In genomic region chr1:43590389-43590788, GRCh38 we compare ENCODE assay signal across 15 cellular contexts. TPM values are rescaled to one million over a fixed set of nuclear protein-coding genes. Genes with fewer than 3 reads are reported as not detected.
A peak's percentile ranks its signal among the peaks of the same experiment; 100 is the strongest.
DNase-seq lines count a peak whose midpoint lies in the region; ATAC-seq and TF ChIP-seq lines count a peak whose summit lies in the region.
"Had no signal": no experiment of that assay in that cellular context is flagged by ENCODE, and none has a peak within 500 bp of the region (broad histone marks: within the 10 kb centered on the region; RNA-seq: fewer than 3 reads in every experiment).

No MANE protein-coding gene starts in this region.

- H3K9me2 ChIP-seq in PC-9 (ENCODE audit: insufficient read depth), result no peaks in the 10 kb centered on the region

- H3K4me1 Mint-ChIP-seq in activated CD8-positive, alpha-beta T cell treated with anti-CD3 and anti-CD28 coated beads, Interleukin-2, amount 10 ng/mL, durations not matched to agents 7 days and 5 days (ENCODE audit: low read depth), result no peaks in the 10 kb centered on the region
- H3K4me1 Mint-ChIP-seq in activated CD8-positive, alpha-beta T cell treated with anti-CD3 and anti-CD28 coated beads for 36 hours (ENCODE audit: low read depth), result no peaks in the 10 kb centered on the region
- peaks cover 4% of the 10 kb centered on the region for H3K4me1 Mint-ChIP-seq in type B pancreatic cell (ENCODE audit: unreplicated experiment)

- CTCF ChIA-PET in activated CD8-positive, alpha-beta T cell treated with anti-CD3 and anti-CD28 coated beads, Interleukin-2, amount 10 ng/mL, durations not matched to agents 7 days and 5 days (lab: Charles Lee), result no interaction called here
- CTCF ChIA-PET in activated CD8-positive, alpha-beta T cell treated with anti-CD3 and anti-CD28 coated beads for 36 hours (lab: Charles Lee), result interaction anchor here (1.5 kb wide), 1 partner anchor 344 kb away, joined by 5 read pairs; no protein-coding TSS in a partner anchor
- CTCF ChIA-PET in PC-9 (lab: Charles Lee), result no interaction called here

- ATAC-seq in activated CD8-positive, alpha-beta T cell treated with anti-CD3 and anti-CD28 coated beads, Interleukin-2, amount 10 ng/mL, durations not matched to agents 7 days and 5 days, result peak; percentile 20
- ATAC-seq in activated CD8-positive, alpha-beta T cell treated with anti-CD3 and anti-CD28 coated beads for 36 hours, result no peak

- H3K27ac Mint-ChIP-seq in activated CD8-positive, alpha-beta T cell treated with anti-CD3 and anti-CD28 coated beads, Interleukin-2, amount 10 ng/mL, durations not matched to agents 7 days and 5 days, result no peak overlapping the region
- no peak overlapping the region for H3K27ac Mint-ChIP-seq in activated CD8-positive, alpha-beta T cell treated with anti-CD3 and anti-CD28 coated beads for 36 hours
- H3K27ac Mint-ChIP-seq in type B pancreatic cell, result peak overlapping the region; percentile 67

- no peaks in the 10 kb centered on the region for H3K27me3 ChIP-seq in PC-9 (ENCODE audit: insufficient read depth, low read depth)

- intact Hi-C loops in activated CD8-positive, alpha-beta T cell treated with anti-CD3 and anti-CD28 coated beads for 36 hours (cut with micrococcal nuclease), result no loop called here
- intact Hi-C loops in PC-9 (cut with micrococcal nuclease; ENCODE audit: unreplicated experiment), result no loop called here

- H3K27ac ChIP-seq in PC-9, result no peak overlapping the region

- H3K9me3 Mint-ChIP-seq in activated CD8-positive, alpha-beta T cell treated with anti-CD3 and anti-CD28 coated beads, Interleukin-2, amount 10 ng/mL, durations not matched to agents 7 days and 5 days (ENCODE audit: insufficient read depth), result no peaks in the 10 kb centered on the region
- H3K9me3 Mint-ChIP-seq in activated CD8-positive, alpha-beta T cell treated with anti-CD3 and anti-CD28 coated beads for 36 hours, result no peaks in the 10 kb centered on the region
- no peaks in the 10 kb centered on the region for H3K9me3 Mint-ChIP-seq in type B pancreatic cell

- TF ChIP-seq CTCF in activated CD8-positive, alpha-beta T cell treated with anti-CD3 and anti-CD28 coated beads for 36 hours (IDR thresholded peaks at IDR 0.05), result no peak
- peak; percentile 43 for TF ChIP-seq CTCF in PC-9 (conservative IDR thresholded peaks at IDR 0.05)
- TF ChIP-seq CTCF in fibroblast of pulmonary artery (IDR thresholded peaks at IDR 0.05; ENCODE audit: low read length, missing control alignments), result peak; percentile 8
- peak; percentile 37 for TF ChIP-seq CTCF in type B pancreatic cell (conservative IDR thresholded peaks at IDR 0.05)

- no peak overlapping the region for H2AFZ ChIP-seq in PC-9

- no peaks in the 10 kb centered on the region for H3K27me3 Mint-ChIP-seq in activated CD8-positive, alpha-beta T cell treated with anti-CD3 and anti-CD28 coated beads, Interleukin-2, amount 10 ng/mL, durations not matched to agents 7 days and 5 days (ENCODE audit: low read depth)
- no peaks in the 10 kb centered on the region for H3K27me3 Mint-ChIP-seq in activated CD8-positive, alpha-beta T cell treated with anti-CD3 and anti-CD28 coated beads for 36 hours
- H3K27me3 Mint-ChIP-seq in type B pancreatic cell, result no peaks in the 10 kb centered on the region

- no peak overlapping the region for H3K4me3 ChIP-seq in PC-9
- H3K4me3 ChIP-seq in fibroblast of pulmonary artery (replicated peaks; ENCODE audit: low read depth, low read length), result no peak overlapping the region

- no peaks in the 10 kb centered on the region for H3K4me1 ChIP-seq in PC-9 (replicated peaks; ENCODE audit: insufficient read depth)

- H3F3A ChIP-seq in PC-9 (ENCODE audit: insufficient read depth, low read depth), result no peaks in the 10 kb centered on the region

- POLR2A ChIA-PET in activated CD8-positive, alpha-beta T cell treated with anti-CD3 and anti-CD28 coated beads, Interleukin-2, amount 10 ng/mL, durations not matched to agents 7 days and 5 days (lab: Charles Lee), result no interaction called here
- POLR2A ChIA-PET in activated CD8-positive, alpha-beta T cell treated with anti-CD3 and anti-CD28 coated beads for 36 hours (lab: Charles Lee), result no interaction called here
- POLR2A ChIA-PET in PC-9 (lab: Charles Lee; ENCODE audit: unreplicated experiment), result interaction anchor here (0.6 kb wide), 1 partner anchor 824 kb away, joined by 4 read pairs; no protein-coding TSS in a partner anchor

- BruUV-seq in PC-9 (replicated peaks; lab: Mats Ljungman, UMichigan), result no TSS peak

- H3K9me3 ChIP-seq in PC-9 (ENCODE audit: insufficient read depth, low read depth), result no peaks in the 10 kb centered on the region

- H3K79me2 ChIP-seq in PC-9 (ENCODE audit: low read depth), result no peaks in the 10 kb centered on the region

- DNase-seq in activated CD8-positive, alpha-beta T cell treated with anti-CD3 and anti-CD28 coated beads, Interleukin-2, amount 10 ng/mL, durations not matched to agents 7 days and 5 days, result no peak
- no peak for DNase-seq in activated CD8-positive, alpha-beta T cell treated with anti-CD3 and anti-CD28 coated beads for 36 hours
- peak in 1 of 2 experiments; percentile 25 for DNase-seq in PC-9
- DNase-seq in fibroblast of pulmonary artery (ENCODE audit: low read depth), result no peak
- no peak for DNase-seq in type B pancreatic cell (ENCODE audit: extremely low spot score, unreplicated experiment)
- no peak for DNase-seq in NCI-H510A treated with DMSO at 0.1 percent for 48 hours (lab: John Stamatoyannopoulos, UW)
- no peak for DNase-seq in OCI-M2 (lab: John Stamatoyannopoulos, UW; ENCODE audit: unreplicated experiment)
- no peak for DNase-seq in GF-D8 (lab: John Stamatoyannopoulos, UW)
- DNase-seq: activated CD4-positive, alpha-beta T cell treated with anti-CD3 and anti-CD28 coated beads, Interleukin-2, amount 50 U/mL, for 4 hours; activated effector memory CD4-positive, alpha-beta T cell treated with Interleukin-2 at 50 U/mL for 16 hours; dermis blood vessel endothelial cell; NCI-H1092 treated with DMSO at 0.1 percent for 48 hours; NCI-H524 treated with DMSO at 0.1 percent for 48 hours; Right ventricle myocardium superior; stimulated activated CD4-positive, alpha-beta T cell treated with anti-CD3 and anti-CD28 coated beads, Interleukin-12 subunit alpha, Interleukin-12 subunit beta, amount 100 ng/mL, for 4 hours had no signal

- no peaks in the 10 kb centered on the region for H4K20me1 ChIP-seq in PC-9 (ENCODE audit: insufficient read depth)

- H3K4me3 Mint-ChIP-seq in activated CD8-positive, alpha-beta T cell treated with anti-CD3 and anti-CD28 coated beads, Interleukin-2, amount 10 ng/mL, durations not matched to agents 7 days and 5 days, result no peak overlapping the region
- H3K4me3 Mint-ChIP-seq in activated CD8-positive, alpha-beta T cell treated with anti-CD3 and anti-CD28 coated beads for 36 hours, result no peak overlapping the region
- H3K4me3 Mint-ChIP-seq in type B pancreatic cell, result no peak overlapping the region

- no peak overlapping the region for H3K4me2 ChIP-seq in PC-9

- H3K36me3 Mint-ChIP-seq in activated CD8-positive, alpha-beta T cell treated with anti-CD3 and anti-CD28 coated beads, Interleukin-2, amount 10 ng/mL, durations not matched to agents 7 days and 5 days (ENCODE audit: low read depth), result no peaks in the 10 kb centered on the region
- H3K36me3 Mint-ChIP-seq in activated CD8-positive, alpha-beta T cell treated with anti-CD3 and anti-CD28 coated beads for 36 hours (ENCODE audit: low read depth), result no peaks in the 10 kb centered on the region
- peaks cover 22% of the 10 kb centered on the region for H3K36me3 Mint-ChIP-seq in type B pancreatic cell

- peaks cover 3% of the 10 kb centered on the region; the same call in 1 of the 2 replicates for H3K36me3 ChIP-seq in PC-9 (ENCODE audit: low read depth)

RNA-seq across cellular contexts. Expression of gene KDM4A, which starts 59.6 kb away (rescaled TPM):
- 10 to 100 TPM; 31.5 to 37.8 TPM for total RNA-seq in activated CD8-positive, alpha-beta T cell treated with anti-CD3 and anti-CD28 coated beads, Interleukin-2, amount 10 ng/mL, durations not matched to agents 7 days and 5 days
- total RNA-seq in activated CD8-positive, alpha-beta T cell treated with anti-CD3 and anti-CD28 coated beads for 36 hours, result 10 to 100 TPM; 31.0 to 34.0 TPM
- total RNA-seq in PC-9 (2021), result 76.3 and 86.0 TPM in 2 replicates
- 55.3 and 67.8 TPM in 2 replicates for total RNA-seq in type B pancreatic cell (ENCODE audit: low replicate concordance)

RNA-seq across cellular contexts. Expression of gene PTPRF, which starts 59.7 kb away (rescaled TPM):
- total RNA-seq in activated CD8-positive, alpha-beta T cell treated with anti-CD3 and anti-CD28 coated beads, Interleukin-2, amount 10 ng/mL, durations not matched to agents 7 days and 5 days, result under 1 TPM; 0.61 to 0.65 TPM
- total RNA-seq in activated CD8-positive, alpha-beta T cell treated with anti-CD3 and anti-CD28 coated beads for 36 hours, result 1 to 10 TPM; 3.8 to 4.5 TPM
- total RNA-seq in PC-9 (2021) (359 and 439 TPM in 2 replicates), type B pancreatic cell (ENCODE audit: low replicate concordance) (260 and 507 TPM in 2 replicates)

Comparison
In these comparisons a context has a peak if more than half of its experiments do, and no peak if none do; other contexts are left out.
1. RNA of gene PTPRF, which starts 59.7 kb away (total RNA-seq): 359 to 439 TPM in PC-9 and 260 to 507 TPM in type B pancreatic cell; 3.8 to 4.5 TPM in activated CD8-positive, alpha-beta T cell treated with anti-CD3 and anti-CD28 coated beads for 36 hours and 0.61 to 0.65 TPM in activated CD8-positive, alpha-beta T cell treated with anti-CD3 and anti-CD28 coated beads, Interleukin-2, amount 10 ng/mL, durations not matched to agents 7 days and 5 days; every median in the first group is over 10 times any median in the second.